ENCODE assay signal across 8 cellular contexts in genomic region chr5:131423056-131423455, GRCh38.
DNase-seq lines count a peak whose midpoint lies in the region; ATAC-seq and TF ChIP-seq lines count a peak whose summit lies in the region.

No MANE protein-coding gene starts in this region.

- H3K4me3 ChIP-seq in AG04449 (ENCODE audit: low read depth, low read length), result no peak overlapping the region
- H3K4me3 ChIP-seq in Panc1 (ENCODE audit: low read depth in 2 of 2, low read length in 2 of 2), result no peak overlapping the region
- H3K4me3 ChIP-seq in aorta (ENCODE audit: low read length in 2 of 2), result no peak overlapping the region

- TF ChIP-seq CTCF in AG04449 (IDR thresholded peaks at IDR 0.05; ENCODE audit: insufficient read depth, low read length, missing control alignments), result peak; percentile 49
- TF ChIP-seq CTCF in Panc1 (IDR thresholded peaks at IDR 0.05), result peak; percentile 66

- no peaks in the 10 kb centered on the region for H3K27me3 Mint-ChIP-seq in activated naive CD4-positive, alpha-beta T cell treated with anti-CD3 and anti-CD28 coated beads, Interleukin-2, amount 10 ng/mL, durations not matched to agents 7 days and 5 days

- DNase-seq in AG04449 (ENCODE audit: low read depth, low spot score) (no peak), G401 (ENCODE audit: low spot score) (peak; percentile 22), Panc1 (ENCODE audit: low read depth, low spot score) (no peak), fibroblast of the conjunctiva (ENCODE audit: low read depth) (peak; percentile 17), aorta (no peak), LoVo (ENCODE audit: low spot score) (no peak)
- no peak for DNase-seq in activated naive CD4-positive, alpha-beta T cell treated with anti-CD3 and anti-CD28 coated beads, Interleukin-2, amount 10 ng/mL, durations not matched to agents 7 days and 5 days

- H3K36me3 ChIP-seq in Panc1 (ENCODE audit: control insufficient read depth, insufficient read depth, low read length) (peaks cover 13% of the 10 kb centered on the region), aorta (ENCODE audit: control insufficient read depth in 1 of 2, insufficient read depth in 2 of 2, low read length in 1 of 2) (peaks cover 3 to 5% of the 10 kb centered on the region in 2 donors)

- H3K4me1 Mint-ChIP-seq in activated naive CD4-positive, alpha-beta T cell treated with anti-CD3 and anti-CD28 coated beads, Interleukin-2, amount 10 ng/mL, durations not matched to agents 7 days and 5 days, result no peaks in the 10 kb centered on the region

- in situ Hi-C loops in G401 (cut with HindIII; ENCODE audit: low sequenced_read_pairs), result no loop called here
- in situ Hi-C loops in Panc1 (cut with HindIII; ENCODE audit: low pct_unique_long_range_greater_than_20kb, low sequenced_read_pairs), result no loop called here

- H3K27ac ChIP-seq in Panc1 (ENCODE audit: low read length), result no peak overlapping the region
- H3K27ac ChIP-seq in aorta (ENCODE audit: low read depth in 1 of 2, low read length in 2 of 2), result no peak overlapping the region

- 0 out of 2 replicates have a peak, but pooled peaks have one; percentile 58 for ATAC-seq in Panc1
- ATAC-seq in aorta (ENCODE audit: low FRiP score), result peak; percentile 60
- no peak for ATAC-seq in GM21390 (IDR thresholded peaks at IDR 0.05; ENCODE audit: unreplicated experiment)

- no TSS peak for BruUV-seq in Panc1 (replicated peaks; lab: Mats Ljungman, UMichigan)

- 59 to 63% methylated on average over 2 of the region's 2 CpGs for WGBS in aorta, 2 donors

- no peaks in the 10 kb centered on the region for H3K9me3 ChIP-seq in Panc1 (ENCODE audit: control insufficient read depth, insufficient read depth, low read depth, low read length)
- no peaks in the 10 kb centered on the region for H3K9me3 ChIP-seq in aorta (ENCODE audit: control insufficient read depth, low read length)

- CTCF ChIA-PET in AG04449 (lab: Yijun Ruan, JAX), result interaction anchor here (0.9 to 3.5 kb wide), 15 partner anchors 9 to 642 kb away, joined by 3 to 27 read pairs (median 5); partner anchors contain the start of gene ACSL6
- CTCF ChIA-PET in Panc1 (lab: Charles Lee), result interaction anchor here (0.8 kb wide), 1 partner anchor 585 kb away, joined by 3 read pairs; no protein-coding TSS in a partner anchor
- CTCF ChIA-PET in activated naive CD4-positive, alpha-beta T cell treated with anti-CD3 and anti-CD28 coated beads, Interleukin-2, amount 10 ng/mL, durations not matched to agents 7 days and 5 days (lab: Charles Lee), result interaction anchor here (0.8 to 2.2 kb wide), 13 partner anchors 9 to 640 kb away, joined by 3 to 19 read pairs (median 3); no protein-coding TSS in a partner anchor

- H3K27ac Mint-ChIP-seq in activated naive CD4-positive, alpha-beta T cell treated with anti-CD3 and anti-CD28 coated beads, Interleukin-2, amount 10 ng/mL, durations not matched to agents 7 days and 5 days, result no peak overlapping the region

- no peaks in the 10 kb centered on the region for H3K4me1 ChIP-seq in Panc1 (ENCODE audit: control insufficient read depth, insufficient read depth, low read length)
- no peaks in the 10 kb centered on the region for H3K4me1 ChIP-seq in aorta (ENCODE audit: control insufficient read depth in 1 of 2, insufficient read depth in 2 of 2, low read length in 2 of 2)

- H3K36me3 Mint-ChIP-seq in activated naive CD4-positive, alpha-beta T cell treated with anti-CD3 and anti-CD28 coated beads, Interleukin-2, amount 10 ng/mL, durations not matched to agents 7 days and 5 days, result peaks cover 34% of the 10 kb centered on the region

- POLR2A ChIA-PET in AG04449 (lab: Yijun Ruan, JAX), result no interaction called here
- POLR2A ChIA-PET in Panc1 (lab: Charles Lee), result no interaction called here

- H3K4me3 Mint-ChIP-seq in activated naive CD4-positive, alpha-beta T cell treated with anti-CD3 and anti-CD28 coated beads, Interleukin-2, amount 10 ng/mL, durations not matched to agents 7 days and 5 days, result no peak overlapping the region

- no peaks in the 10 kb centered on the region for H3K27me3 ChIP-seq in Panc1 (ENCODE audit: control insufficient read depth, insufficient read depth, low read length)
- H3K27me3 ChIP-seq in aorta (ENCODE audit: control insufficient read depth in 1 of 2, insufficient read depth in 2 of 2, low read length in 1 of 2), result no peaks in the 10 kb centered on the region

- H3K9me3 Mint-ChIP-seq in activated naive CD4-positive, alpha-beta T cell treated with anti-CD3 and anti-CD28 coated beads, Interleukin-2, amount 10 ng/mL, durations not matched to agents 7 days and 5 days, result no peaks in the 10 kb centered on the region

- intact Hi-C loops in Panc1 (cut with micrococcal nuclease; ENCODE audit: unreplicated experiment) (no loop called here), aorta (cut with DNase I) (no loop called here)

Comparison
In these comparisons a context has a peak if more than half of its experiments do, and no peak if none do; other contexts are left out.
1. DNase-seq: peak in G401 (single experiment) and fibroblast of the conjunctiva (single experiment); none in AG04449 (single experiment), Panc1 (single experiment), aorta (0 of 2), LoVo (single experiment) and activated naive CD4-positive, alpha-beta T cell treated with anti-CD3 and anti-CD28 coated beads, Interleukin-2, amount 10 ng/mL, durations not matched to agents 7 days and 5 days (single experiment).